ENCODE assay signal across 8 cellular contexts in genomic region chr7:33108591-33108930, GRCh38. TPM values are rescaled to one million over a fixed set of nuclear protein-coding genes. Genes with fewer than 3 reads are reported as not detected.
DNase-seq lines count a peak whose midpoint lies in the region; ATAC-seq, FAIRE-seq and TF ChIP-seq lines count a peak whose summit lies in the region.

No MANE protein-coding gene starts in this region.

- H3K4me1 ChIP-seq in right atrium auricular region (peaks cover 0 to 37% of the 10 kb centered on the region in 2 donors), small intestine (ENCODE audit: control insufficient read depth in 2 of 2, insufficient read depth in 1 of 2, low read depth in 1 of 2, low read length in 1 of 2) (peaks cover 2 to 4% of the 10 kb centered on the region in 2 donors)

- peak; percentile 52 for DNase-seq in ACHN
- DNase-seq in KBM-7: peak; percentile 50
- peak; percentile 14 for DNase-seq in activated T-cell treated with anti-CD3 and anti-CD28 coated beads for 4 hours
- DNase-seq in right atrium auricular region (ENCODE audit: low spot score): no peak
- peak; percentile 29 for DNase-seq in small intestine
- no peak for DNase-seq in OCI-M2 (lab: John Stamatoyannopoulos, UW; ENCODE audit: unreplicated experiment)
- no peak for DNase-seq in omental fat pad (ENCODE audit: low spot score)

- ATAC-seq in GM19025 (IDR thresholded peaks at IDR 0.05; ENCODE audit: low read depth, unreplicated experiment) (peak; percentile 1), omental fat pad (ENCODE audit: low FRiP score) (no peak)

- WGBS in small intestine, 3 donors: 0 to 1% (median 1%) methylated on average over 7 of the region's 7 CpGs

- TF ChIP-seq CTCF in right atrium auricular region (IDR thresholded peaks at IDR 0.05): no peak
- no peak for TF ChIP-seq CTCF in omental fat pad (IDR thresholded peaks at IDR 0.05)

- H3K9me3 ChIP-seq in right atrium auricular region (no peaks in the 10 kb centered on the region), small intestine (ENCODE audit: control insufficient read depth, low read depth) (no peaks in the 10 kb centered on the region)

- H3K4me3 ChIP-seq in right atrium auricular region (peak overlapping the region; percentile 94 to 96), small intestine (ENCODE audit: low read depth in 1 of 2, low read length in 2 of 2) (peak overlapping the region; percentile 86 to 99)

- no peak for FAIRE-seq in small intestine (lab: Jason Lieb, UNC)

- H3K27me3 ChIP-seq in right atrium auricular region (no peaks in the 10 kb centered on the region), small intestine (ENCODE audit: control insufficient read depth in 2 of 2, insufficient read depth in 2 of 2, low read length in 2 of 2) (no peaks in the 10 kb centered on the region)

- no peaks in the 10 kb centered on the region for H3K36me3 ChIP-seq in right atrium auricular region
- H3K36me3 ChIP-seq in small intestine (ENCODE audit: control insufficient read depth in 2 of 2, insufficient read depth in 2 of 2, low read length in 2 of 2): no peaks in the 10 kb centered on the region

- H3K27ac ChIP-seq in right atrium auricular region: peak overlapping the region; percentile 82 to 85
- peak overlapping the region; percentile 75 to 82 for H3K27ac ChIP-seq in small intestine (ENCODE audit: low read depth in 1 of 2, low read length in 1 of 2)

- in situ Hi-C loops in ACHN (cut with HindIII; ENCODE audit: low pct_ligation_motif_present, low pct_unique_long_range_greater_than_20kb, low sequenced_read_pairs): no loop called here
- in situ Hi-C loops in KBM-7 (cut with MboI; ENCODE audit: low pct_unique_long_range_greater_than_20kb, low sequenced_read_pairs): no loop called here

RNA-seq across cellular contexts. Expression of gene RP9, which starts 0.6 kb away (rescaled TPM):
- total RNA-seq in right atrium auricular region (10 to 100 TPM; 16.3 to 19.8 TPM), omental fat pad (10 to 100 TPM in 2 of 4 donors, 1 to 10 TPM in 2; 6.8 to 17.7 (median 9.9) TPM)
- 10 to 100 TPM in 2 of 3 donors, 1 to 10 TPM in 1; 9.6 to 37.0 (median 32.4) TPM for polyA plus RNA-seq in small intestine

RNA-seq across cellular contexts. Expression of gene BBS9, which starts 20.8 kb away (rescaled TPM):
- total RNA-seq in right atrium auricular region (10 to 100 TPM; 13.3 to 13.8 TPM), omental fat pad (10 to 100 TPM; 11.3 to 28.5 (median 20.7) TPM)
- 1 to 10 TPM; 2.0 to 3.5 (median 2.4) TPM for polyA plus RNA-seq in small intestine

RNA-seq across cellular contexts. Expression of gene NT5C3A, which starts 46.0 kb away (rescaled TPM):
- total RNA-seq in right atrium auricular region (10 to 100 TPM; 15.4 to 15.6 TPM), omental fat pad (10 to 100 TPM; 18.8 to 32.9 (median 24.6) TPM)
- polyA plus RNA-seq in small intestine: 100 to 1,000 TPM in 1 of 3 donors, 10 to 100 TPM in 2; 40.1 to 108 (median 81.0) TPM

Comparison
In these comparisons a context has a peak if more than half of its experiments do, and no peak if none do; other contexts are left out.
1. DNase-seq: peak in ACHN (single experiment), KBM-7 (single experiment), activated T-cell treated with anti-CD3 and anti-CD28 coated beads for 4 hours (single experiment) and small intestine (single experiment); none in right atrium auricular region (single experiment), OCI-M2 (single experiment) and omental fat pad (single experiment).